In genomic region chr19:6801397-6802086, GRCh38 we compare ENCODE assay signal across 1 cellular context.
TF ChIP-seq lines count a peak whose summit lies in the region.

No MANE protein-coding gene starts in this region.

TF ChIP-seq in K562, 482 proteins besides CTCF, POLR2A, EP300 and RAD21 (continued from another document):
- peak; percentile 74 for TF ChIP-seq ZBTB40 (IDR thresholded peaks at IDR 0.05)
- TF ChIP-seq ZBTB40 (CRISPR knock-in tag; IDR thresholded peaks at IDR 0.05): no peak
- no peak for TF ChIP-seq ZNF512 (tag; IDR thresholded peaks at IDR 0.05)
- TF ChIP-seq ZFX (CRISPR knock-in tag; IDR thresholded peaks at IDR 0.05): peak; percentile 47
- TF ChIP-seq ZNF79 (CRISPR knock-in tag; IDR thresholded peaks at IDR 0.05; ENCODE audit: low read depth): no peak
- TF ChIP-seq NFIC (IDR thresholded peaks at IDR 0.05): peak; percentile 92
- TF ChIP-seq KDM4B (IDR thresholded peaks at IDR 0.05; ENCODE audit: borderline replicate concordance in 2 of 2, low read depth in 1 of 2): peak in 1 of 2 experiments; percentile 41; a peak in 1 of 4 replicates
- peak; percentile 14; the same call in 1 of the 2 replicates for TF ChIP-seq PHF8 (IDR thresholded peaks at IDR 0.05; ENCODE audit: borderline replicate concordance, low read length)
- TF ChIP-seq FOXA3 (CRISPR knock-in tag; conservative IDR thresholded peaks at IDR 0.05 in 1 of 2, IDR thresholded peaks at IDR 0.05 in 1 of 2): no peak
- peak; percentile 76 for TF ChIP-seq ELF4 (CRISPR knock-in tag; IDR thresholded peaks at IDR 0.05)
- no peak for TF ChIP-seq ZNF77 (CRISPR knock-in tag; IDR thresholded peaks at IDR 0.05)
- TF ChIP-seq ELF1 (tag; IDR thresholded peaks at IDR 0.05): no peak
- no peak for TF ChIP-seq MEIS2 (IDR thresholded peaks at IDR 0.05; ENCODE audit: partially characterized antibody)
- peak; percentile 91 for TF ChIP-seq GABPA (tag; conservative IDR thresholded peaks at IDR 0.05; ENCODE audit: low read depth)
- peak; percentile 45; the same call in 1 of the 2 replicates for TF ChIP-seq ETV1 (tag; conservative IDR thresholded peaks at IDR 0.05; ENCODE audit: low read depth)
- TF ChIP-seq KAT7 (CRISPR knock-in tag; IDR thresholded peaks at IDR 0.05; ENCODE audit: borderline replicate concordance): no peak; the same call in 1 of the 2 replicates
- TF ChIP-seq RBM14 (IDR thresholded peaks at IDR 0.05; ENCODE audit: borderline replicate concordance, insufficient read depth, low read depth, low read length): no peak
- TF ChIP-seq ZKSCAN8 (CRISPR knock-in tag; IDR thresholded peaks at IDR 0.05): no peak
- no peak for TF ChIP-seq TCF7L2 (IDR thresholded peaks at IDR 0.05; ENCODE audit: low read depth, low read length)
- peak in 1 of 2 experiments; percentile 74; a peak in 1 of 4 replicates for TF ChIP-seq MAZ (CRISPR knock-in tag; conservative IDR thresholded peaks at IDR 0.05 in 1 of 2, IDR thresholded peaks at IDR 0.05 in 1 of 2)
- no peak for TF ChIP-seq CEBPB (tag; IDR thresholded peaks at IDR 0.05)
- TF ChIP-seq ZNF785 (CRISPR knock-in tag; IDR thresholded peaks at IDR 0.05): no peak
- TF ChIP-seq KAT8 (IDR thresholded peaks at IDR 0.05; ENCODE audit: low read depth): no peak
- TF ChIP-seq LCOR (CRISPR knock-in tag; IDR thresholded peaks at IDR 0.05): no peak
- no peak for TF ChIP-seq JUND (IDR thresholded peaks at IDR 0.05; ENCODE audit: borderline replicate concordance, low read depth, low read length)
- TF ChIP-seq JUND (tag; IDR thresholded peaks at IDR 0.05; ENCODE audit: borderline replicate concordance, low read depth, low read length): no peak
- peak in 1 of 2 experiments; percentile 16 for TF ChIP-seq E2F6 (IDR thresholded peaks at IDR 0.05; ENCODE audit: borderline replicate concordance in 1 of 2, extremely low read depth in 1 of 2, insufficient read depth in 1 of 2, insufficient read length in 1 of 2, low read depth in 1 of 2, low read length in 1 of 2, poor library complexity in 1 of 2, severe bottlenecking in 1 of 2)
- no peak for TF ChIP-seq UBTF (IDR thresholded peaks at IDR 0.05; ENCODE audit: borderline replicate concordance in 1 of 2, low read depth in 2 of 2, low read length in 2 of 2)
- TF ChIP-seq GABPB1 (CRISPR knock-in tag; IDR thresholded peaks at IDR 0.05): peak; percentile 61
- TF ChIP-seq SRSF3 (IDR thresholded peaks at IDR 0.05; ENCODE audit: insufficient read depth, low read length): no peak
- no peak for TF ChIP-seq ZFP91 (CRISPR knock-in tag; IDR thresholded peaks at IDR 0.05)
- no peak for TF ChIP-seq ELF2 (CRISPR knock-in tag; IDR thresholded peaks at IDR 0.05)
- TF ChIP-seq ZBTB33 (CRISPR knock-in tag; IDR thresholded peaks at IDR 0.05): no peak
- no peak for TF ChIP-seq ILF3 (IDR thresholded peaks at IDR 0.05; ENCODE audit: borderline replicate concordance)
- no peak for TF ChIP-seq ZNF444 (CRISPR knock-in tag; IDR thresholded peaks at IDR 0.05)
- TF ChIP-seq NCOR1 (IDR thresholded peaks at IDR 0.05): no peak
- TF ChIP-seq KLF6 (CRISPR knock-in tag; IDR thresholded peaks at IDR 0.05; ENCODE audit: borderline replicate concordance): peak; percentile 27; the same call in 1 of the 2 replicates
- TF ChIP-seq MBD1 (CRISPR knock-in tag; IDR thresholded peaks at IDR 0.05): 0 out of 2 replicates have a peak, but pooled peaks have one; percentile 28
- no peak for TF ChIP-seq MTA2 (IDR thresholded peaks at IDR 0.05; ENCODE audit: low read depth)
- no peak for TF ChIP-seq MCM7 (IDR thresholded peaks at IDR 0.05)
